ENCODE assay signal across 1 cellular context in genomic region chr7:55365680-55366460, GRCh38.
TF ChIP-seq lines count a peak whose summit lies in the region.

No MANE protein-coding gene starts in this region.

TF ChIP-seq in K562, 482 proteins besides CTCF, POLR2A, EP300 and RAD21 (continued from another document and continues in another):
- TF ChIP-seq CREB3L1 (IDR thresholded peaks at IDR 0.05; ENCODE audit: borderline replicate concordance, low read depth) (peak; percentile 72; the same call in 1 of the 2 replicates), ZNF830 (CRISPR knock-in tag; IDR thresholded peaks at IDR 0.05) (0 out of 2 replicates have a peak, but pooled peaks have one; percentile 19), HNRNPL (IDR thresholded peaks at IDR 0.05; ENCODE audit: low read depth, low read length) (no peak; the same call in 1 of the 2 replicates), ZNF586 (CRISPR knock-in tag; conservative IDR thresholded peaks at IDR 0.05) (no peak), ZNF41 (CRISPR knock-in tag; conservative IDR thresholded peaks at IDR 0.05) (0 out of 2 replicates have a peak, but pooled peaks have one; percentile 38), ZBTB11 (CRISPR knock-in tag; IDR thresholded peaks at IDR 0.05) (peak in 2 of 3 experiments; percentile 6 to 83; a peak in 3 of 6 replicates), CHD1 (IDR thresholded peaks at IDR 0.05; ENCODE audit: low read length) (no peak), SPI1 (IDR thresholded peaks at IDR 0.05; ENCODE audit: borderline replicate concordance, low read depth, low read length) (no peak), TARDBP (IDR thresholded peaks at IDR 0.05) (peak; percentile 67; the same call in 1 of the 2 replicates), ZSCAN32 (CRISPR knock-in tag; IDR thresholded peaks at IDR 0.05) (no peak), ZNF143 (CRISPR knock-in tag; IDR thresholded peaks at IDR 0.05) (no peak), ZFP30 (CRISPR knock-in tag; IDR thresholded peaks at IDR 0.05; ENCODE audit: borderline replicate concordance) (no peak), PHF21A (IDR thresholded peaks at IDR 0.05; ENCODE audit: borderline replicate concordance, low read depth) (no peak), ZBTB5 (IDR thresholded peaks at IDR 0.05) (no peak), HMG20A (CRISPR knock-in tag; conservative IDR thresholded peaks at IDR 0.05) (no peak), LCOR (CRISPR knock-in tag; IDR thresholded peaks at IDR 0.05) (peak; percentile 85; the same call in 1 of the 2 replicates), ZNF324 (CRISPR knock-in tag; IDR thresholded peaks at IDR 0.05) (no peak), ZBTB1 (CRISPR knock-in tag; IDR thresholded peaks at IDR 0.05; ENCODE audit: borderline replicate concordance, low read depth) (peak; percentile 50; the same call in 1 of the 2 replicates), PYGO2 (tag; IDR thresholded peaks at IDR 0.05) (no peak), HDGF (IDR thresholded peaks at IDR 0.05) (no peak), FOXJ3 (CRISPR knock-in tag; IDR thresholded peaks at IDR 0.05) (no peak), XRCC3 (IDR thresholded peaks at IDR 0.05) (no peak), TRIM24 (IDR thresholded peaks at IDR 0.05) (peak in 1 of 2 experiments; percentile 56; a peak in 1 of 4 replicates), RB1 (IDR thresholded peaks at IDR 0.05; ENCODE audit: low read depth) (peak; percentile 96), PPARD (CRISPR knock-in tag; IDR thresholded peaks at IDR 0.05) (no peak), HNRNPLL (IDR thresholded peaks at IDR 0.05; ENCODE audit: low read depth, low read length, poor library complexity, severe bottlenecking) (peak; percentile 88), OTX1 (CRISPR knock-in tag; IDR thresholded peaks at IDR 0.05) (no peak), MGA (IDR thresholded peaks at IDR 0.05) (peak; percentile 87), ZC3H11A (IDR thresholded peaks at IDR 0.05; ENCODE audit: low read depth, low read length) (no peak), GTF2E2 (tag; IDR thresholded peaks at IDR 0.05) (0 out of 2 replicates have a peak, but pooled peaks have one; percentile 54), ETS1 (conservative IDR thresholded peaks at IDR 0.05; ENCODE audit: control insufficient read depth, low read depth, low read length) (peak; percentile 31), SREBF2 (CRISPR knock-in tag; IDR thresholded peaks at IDR 0.05) (no peak), ZNF217 (CRISPR knock-in tag; IDR thresholded peaks at IDR 0.05) (no peak), GTF3C2 (IDR thresholded peaks at IDR 0.05; ENCODE audit: borderline replicate concordance, extremely low read depth, insufficient read length) (no peak), PHTF2 (CRISPR knock-in tag; IDR thresholded peaks at IDR 0.05) (no peak), YBX1 (IDR thresholded peaks at IDR 0.05) (no peak), BHLHE40 (IDR thresholded peaks at IDR 0.05; ENCODE audit: low read length) (peak; percentile 80), IRF1 (CRISPR knock-in tag; IDR thresholded peaks at IDR 0.05; ENCODE audit: borderline replicate concordance) (no peak), CCNT2 (IDR thresholded peaks at IDR 0.05; ENCODE audit: borderline replicate concordance, extremely low read depth, insufficient read length, low read depth, low read length) (peak; percentile 50)
